In the genomic region with DNA sequence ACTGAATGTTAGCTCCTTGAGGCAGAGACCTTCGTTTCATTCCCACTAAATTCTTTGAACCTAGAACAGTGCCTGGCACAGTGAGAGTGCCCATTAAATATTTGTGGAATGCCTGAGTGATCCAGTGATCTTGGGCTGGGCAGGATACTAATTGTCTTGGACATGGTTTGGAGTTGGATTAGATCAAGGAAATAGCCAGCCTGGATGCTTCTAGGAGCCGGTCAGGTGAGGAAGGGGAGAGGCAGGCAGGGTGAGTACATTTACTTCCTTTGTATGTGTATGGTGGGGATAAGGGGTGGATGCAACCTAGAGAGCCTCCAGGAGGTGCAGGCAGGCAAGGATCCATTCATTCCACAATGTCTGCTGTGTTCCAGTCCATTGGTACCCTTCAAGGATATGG, we compare ENCODE assay signal across 1 cellular context.
A peak's percentile ranks its signal among the peaks of the same experiment; 100 is the strongest.
TF ChIP-seq lines count a peak whose summit lies in the region.

No MANE protein-coding gene starts in this region.

TF ChIP-seq in GM12878, 131 proteins besides CTCF, POLR2A, EP300 and RAD21:
- TF ChIP-seq ASH2L (IDR thresholded peaks at IDR 0.05; ENCODE audit: borderline replicate concordance, low read depth) (no peak), STAT3 (IDR thresholded peaks at IDR 0.05; ENCODE audit: low read depth, low read length) (no peak), POLR2AphosphoS2 (IDR thresholded peaks at IDR 0.05; ENCODE audit: low read depth, low read length) (0 out of 2 replicates have a peak, but pooled peaks have one; percentile 46)
TF ChIP-seq in GM12878: peak in this region for 1.
